ENCODE assay signal across 21 cellular contexts in the genomic region with DNA sequence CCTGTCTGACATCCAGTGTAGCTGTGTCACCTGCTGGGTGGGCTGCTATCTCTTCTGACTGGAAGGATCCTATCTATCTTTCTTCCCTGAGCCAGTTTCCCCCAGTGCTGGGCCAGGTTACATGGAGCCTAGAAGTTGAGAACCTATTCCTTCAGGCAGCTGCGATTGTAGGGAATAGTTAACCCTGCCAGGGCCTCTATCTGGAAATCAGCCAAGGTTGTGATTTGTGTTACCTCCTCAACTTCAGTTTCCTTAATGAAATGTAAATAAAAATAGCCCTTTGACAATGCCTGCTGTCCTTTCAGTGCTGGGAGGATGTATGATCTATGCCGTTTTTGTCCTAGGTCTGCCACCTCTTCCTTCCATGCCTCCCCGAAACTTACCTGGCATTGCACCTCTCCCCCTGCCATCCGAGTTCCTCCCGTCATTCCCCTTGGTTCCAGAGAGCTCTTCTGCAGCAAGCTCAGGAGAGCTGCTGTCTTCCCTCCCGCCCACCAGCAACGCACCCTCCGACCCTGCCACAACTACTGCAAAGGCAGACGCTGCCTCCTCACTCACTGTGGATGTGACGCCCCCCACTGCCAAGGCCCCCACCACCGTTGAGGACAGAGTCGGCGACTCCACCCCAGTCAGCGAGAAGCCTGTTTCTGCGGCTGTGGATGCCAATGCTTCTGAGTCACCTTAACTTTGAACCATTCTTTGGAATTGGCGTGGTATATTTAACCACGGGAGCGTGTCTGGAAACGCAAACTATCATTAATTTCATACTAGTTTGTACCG. TPM values are rescaled to one million over a fixed set of nuclear protein-coding genes. Genes with fewer than 3 reads are reported as not detected.
DNase-seq lines count a peak whose midpoint lies in the region; ATAC-seq, FAIRE-seq and TF ChIP-seq lines count a peak whose summit lies in the region.
"Had no signal": no experiment of that assay in that cellular context is flagged by ENCODE, and none has a peak within 500 bp of the region (broad histone marks: within the 10 kb centered on the region; RNA-seq: fewer than 3 reads in every experiment).

No MANE protein-coding gene starts in this region.

- ATAC-seq in GM21447 (IDR thresholded peaks at IDR 0.05; ENCODE audit: unreplicated experiment) (no peak), GM19328 (IDR thresholded peaks at IDR 0.05; ENCODE audit: unreplicated experiment) (no peak)

- H3K4me3 Mint-ChIP-seq in endothelial cell (ENCODE audit: unreplicated experiment) (peak overlapping the region; percentile 62), neural crest cell (no peak overlapping the region)

- TF ChIP-seq CTCF in endothelial cell (IDR thresholded peaks at IDR 0.05; ENCODE audit: unreplicated experiment) (no peak), neural crest cell (conservative IDR thresholded peaks at IDR 0.05) (no peak)

- DNase-seq in H4 (ENCODE audit: low spot score) = peak; percentile 11
- peak; percentile 77 for DNase-seq in RCC 7860 (ENCODE audit: low spot score)
- DNase-seq in endothelial cell (ENCODE audit: low spot score) = no peak
- no peak for DNase-seq in neural crest cell (ENCODE audit: low read depth, low spot score)
- DNase-seq in activated CD4-positive, alpha-beta T cell treated with anti-CD3 and anti-CD28 coated beads for 1 hour = no peak
- DNase-seq: DMS79 treated with DMSO at 0.1 percent for 48 hours; glutamatergic neuron; NCI-H1048; NCI-H2107; NCI-H748 treated with DMSO at 0.1 percent for 48 hours; occipital lobe; Peyer's patch; stimulated activated CD4-positive, alpha-beta T cell treated with anti-CD3 and anti-CD28 coated beads, Interleukin-4, amount 100 ng/mL, for 24 hours; stimulated activated CD8-positive, alpha-beta memory T cell treated with anti-CD3 and anti-CD28 coated beads, Interleukin-4, amount 100 ng/mL, for 48 hours; SW 1271; WERI-Rb-1 had no signal

- H3K27me3 Mint-ChIP-seq in endothelial cell (ENCODE audit: unreplicated experiment) (peaks cover 6% of the 10 kb centered on the region), neural crest cell (ENCODE audit: low read depth) (no peaks in the 10 kb centered on the region)

- H3K36me3 Mint-ChIP-seq in endothelial cell (ENCODE audit: low read depth, unreplicated experiment) (peaks cover 36% of the 10 kb centered on the region), neural crest cell (ENCODE audit: low read depth) (peaks cover 12% of the 10 kb centered on the region)

- H3K4me1 Mint-ChIP-seq in endothelial cell (ENCODE audit: unreplicated experiment) (peaks cover 15% of the 10 kb centered on the region), neural crest cell (peaks cover 6% of the 10 kb centered on the region)

- peak overlapping the region; percentile 42 for H3K27ac Mint-ChIP-seq in endothelial cell (ENCODE audit: unreplicated experiment)
- H3K27ac Mint-ChIP-seq in neural crest cell (ENCODE audit: unreplicated experiment) = peak overlapping the region; percentile 78

- H3K9me3 Mint-ChIP-seq in endothelial cell (ENCODE audit: unreplicated experiment) = no peaks in the 10 kb centered on the region
- H3K9me3 Mint-ChIP-seq in neural crest cell = no peaks in the 10 kb centered on the region

- FAIRE-seq in RCC 7860 (lab: Jason Lieb, UNC) = peak; percentile 88
- FAIRE-seq: colon, GM18507, islet of Langerhans had no signal

RNA-seq across cellular contexts. Expression of a gene that starts 36.6 kb away (rescaled TPM):
- total RNA-seq in H4 (2014; rRNA removed; shearing (Covaris generic)) = 29.8 and 42.3 TPM in 2 replicates
- total RNA-seq in endothelial cell (ENCODE audit: unreplicated experiment) (71.9 TPM), neural crest cell (71.3 and 71.4 TPM in 2 replicates)

Comparison
In these comparisons a context has a peak if more than half of its experiments do, and no peak if none do; other contexts are left out.
1. DNase-seq: peak in H4 (single experiment) and RCC 7860 (single experiment); none in endothelial cell (single experiment), neural crest cell (single experiment) and activated CD4-positive, alpha-beta T cell treated with anti-CD3 and anti-CD28 coated beads for 1 hour (single experiment).